20 cellular contexts compared by ENCODE assay signal in the genomic region with DNA sequence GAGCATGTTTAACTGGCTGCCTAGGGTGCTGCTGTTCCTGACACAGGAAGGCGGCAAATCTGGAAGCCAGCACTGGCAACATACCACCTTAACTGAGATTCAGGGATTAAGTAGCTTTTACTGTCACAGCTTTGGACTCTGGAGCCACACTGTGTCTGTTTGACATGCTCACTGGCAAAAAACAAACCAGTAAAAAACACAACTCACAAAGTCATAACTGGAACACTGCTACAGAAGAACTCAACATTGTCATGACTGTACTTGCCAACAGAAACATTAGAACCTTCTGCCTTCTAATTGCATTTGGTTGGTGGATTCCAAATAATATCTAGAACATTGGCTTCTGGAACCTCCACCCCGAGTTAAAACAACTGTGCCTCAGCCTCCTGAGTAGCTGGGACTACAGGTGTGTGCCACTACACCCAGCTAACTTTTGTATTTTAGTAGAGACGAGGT.
A peak's percentile ranks its signal among the peaks of the same experiment; 100 is the strongest.
DNase-seq lines count a peak whose midpoint lies in the region; ATAC-seq, FAIRE-seq and TF ChIP-seq lines count a peak whose summit lies in the region.
"Had no signal": no experiment of that assay in that cellular context is flagged by ENCODE, and none has a peak within 500 bp of the region (broad histone marks: within the 10 kb centered on the region; RNA-seq: fewer than 3 reads in every experiment).

No MANE protein-coding gene starts in this region.

- H3K4me1 ChIP-seq in HepG2 (ENCODE audit: insufficient read depth, low read length) (peaks cover 39% of the 10 kb centered on the region), right lobe of liver (peaks cover 0 to 14% (median 3%) of the 10 kb centered on the region in 4 donors)
- H3K4me1 ChIP-seq: A549; BLaER1 treated with 17β-estradiol and CSF1 and Interleukin-3, amounts not matched to agents 10 nM and 100 nM had no signal

- no peak overlapping the region for H2AFZ ChIP-seq in HepG2 (ENCODE audit: low read length)

- TF ChIP-seq POLR2A in HepG2 (IDR thresholded peaks at IDR 0.05; ENCODE audit: insufficient read depth in 1 of 2, low read depth in 2 of 2, low read length in 2 of 2) (no peak), right lobe of liver (IDR thresholded peaks at IDR 0.05) (no peak)

- DNase-seq in HepG2 (ENCODE audit: low spot score) (peak; percentile 35), right lobe of liver (no peak), NCI-H2081 treated with DMSO at 0.1 percent for 48 hours (lab: John Stamatoyannopoulos, UW) (no peak)
- DNase-seq: AML-193; Caco-2; Calu3; CD4-positive, alpha-beta T cell; CD8-positive, alpha-beta T cell; DMS79 treated with DMSO at 0.1 percent for 48 hours; GF-D8 had no signal

- H3K36me3 ChIP-seq in HepG2 (replicated peaks in 1 of 2; ENCODE audit: control insufficient read depth in 1 of 2, insufficient read depth in 2 of 2, low read length in 2 of 2) = peaks cover 5 to 11% of the 10 kb centered on the region in 2 experiments; a peak in 2 of 5 replicates
- no peaks in the 10 kb centered on the region for H3K36me3 ChIP-seq in right lobe of liver
- H3K36me3 ChIP-seq: BLaER1 treated with 17β-estradiol and CSF1 and Interleukin-3, amounts not matched to agents 10 nM and 100 nM had no signal

- H3K9ac ChIP-seq in HepG2 (ENCODE audit: insufficient read depth, low read depth, low read length) = no peak overlapping the region
- H3K9ac ChIP-seq: BLaER1 treated with 17β-estradiol and CSF1 and Interleukin-3, amounts not matched to agents 10 nM and 100 nM had no signal

- peak; percentile 10 for ATAC-seq in HepG2
- no peak for ATAC-seq in right lobe of liver
- ATAC-seq in esophagus mucosa = peak; percentile 50
- no peak for ATAC-seq in GM19324 (IDR thresholded peaks at IDR 0.05; ENCODE audit: low FRiP score, unreplicated experiment)
- ATAC-seq: A549; CD8-positive, alpha-beta T cell had no signal

- POLR2A ChIA-PET in HepG2 (lab: Yijun Ruan, JAX) = interaction anchor here (0.8 to 4.5 kb wide), 3 partner anchors 153 to 162 kb away, joined by 3 to 83 read pairs (median 6); no protein-coding TSS in a partner anchor

- BruUV-seq in HepG2 (replicated peaks; lab: Mats Ljungman, UMichigan) = no TSS peak

- H3K27me3 ChIP-seq in HepG2 (ENCODE audit: control insufficient read depth in 1 of 2, insufficient read depth in 2 of 2, low read length in 2 of 2) = no peaks in the 10 kb centered on the region
- no peaks in the 10 kb centered on the region for H3K27me3 ChIP-seq in right lobe of liver
- H3K27me3 ChIP-seq: BLaER1 treated with 17β-estradiol and CSF1 and Interleukin-3, amounts not matched to agents 10 nM and 100 nM had no signal

- 95% methylated on average over 3 of the region's 3 CpGs for WGBS in HepG2 (ENCODE audit: low lambda C conversion rate)
- 81% methylated on average over 3 of the region's 3 CpGs for WGBS in right lobe of liver (ENCODE audit: insufficient coverage, low coverage, low lambda C conversion rate, missing lambda C conversion rate)

- FAIRE-seq in HepG2 (lab: Jason Lieb, UNC) = no peak
- FAIRE-seq: A549, D721Med, G401.6, GM12891, GM19239 had no signal

- peak; percentile 17; the same call in 1 of the 2 replicates for TF ChIP-seq CTCF in HepG2 (CRISPR knock-in tag; IDR thresholded peaks at IDR 0.05)
- no peak for TF ChIP-seq CTCF in right lobe of liver (IDR thresholded peaks at IDR 0.05)

- H3K27ac ChIP-seq in HepG2 (ENCODE audit: extremely low read length, insufficient read depth, low read length) (peak overlapping the region; percentile 7), right lobe of liver (no peak overlapping the region)
- H3K27ac ChIP-seq: 22Rv1; A549; BLaER1 treated with 17β-estradiol and CSF1 and Interleukin-3, amounts not matched to agents 10 nM and 100 nM; C4-2B had no signal

- H3K4me2 ChIP-seq in HepG2 (ENCODE audit: low read depth, low read length) = no peak overlapping the region
- H3K4me2 ChIP-seq: A549; BLaER1 treated with 17β-estradiol and CSF1 and Interleukin-3, amounts not matched to agents 10 nM and 100 nM had no signal

- in situ Hi-C loops in HepG2 (cut with HindIII; ENCODE audit: extremely low pct_ligation_motif_present, low pct_unique_long_range_greater_than_20kb) = loop anchor here (25.0 kb wide), 1 partner anchor 299 kb away; no protein-coding TSS in a partner anchor

- no peak for TF ChIP-seq RAD21 in HepG2 (CRISPR knock-in tag; IDR thresholded peaks at IDR 0.05)

- H4K20me1 ChIP-seq in HepG2 (ENCODE audit: insufficient read depth, low read length) = no peaks in the 10 kb centered on the region
- H4K20me1 ChIP-seq: BLaER1 treated with 17β-estradiol and CSF1 and Interleukin-3, amounts not matched to agents 10 nM and 100 nM had no signal

- TF ChIP-seq EP300 in HepG2 (IDR thresholded peaks at IDR 0.05; ENCODE audit: low read depth in 2 of 2, low read length in 2 of 2) (no peak), HepG2 (CRISPR knock-in tag; IDR thresholded peaks at IDR 0.05; ENCODE audit: borderline replicate concordance) (no peak)

- CTCF ChIA-PET in HepG2 (lab: Yijun Ruan, JAX; ENCODE audit: low intra/inter-chr PET ratio, low total read pairs) = interaction anchor here (10.3 kb wide), 1 partner anchor 162 kb away, joined by 213 read pairs; no protein-coding TSS in a partner anchor

- H3K9me3 ChIP-seq in HepG2 (ENCODE audit: low read length) = no peaks in the 10 kb centered on the region; the same call in 1 of the 2 replicates
- no peaks in the 10 kb centered on the region for H3K9me3 ChIP-seq in right lobe of liver
- H3K9me3 ChIP-seq: A549, Caco-2 had no signal

- intact Hi-C loops in HepG2 (cut with micrococcal nuclease; ENCODE audit: unreplicated experiment) (no loop called here), right lobe of liver (cut with DNase I) (loop anchor here in 1 of 2 donors (10.0 kb wide), 1 partner anchor 162 kb away; no protein-coding TSS in a partner anchor)

- H3K79me2 ChIP-seq in HepG2 (ENCODE audit: insufficient read depth, low read length) = no peaks in the 10 kb centered on the region

- no peak overlapping the region for H3K4me3 ChIP-seq in HepG2 (replicated peaks in 1 of 3; ENCODE audit: insufficient read depth in 1 of 3, low read depth in 2 of 3, low read length in 3 of 3)
- no peak overlapping the region for H3K4me3 ChIP-seq in right lobe of liver
- H3K4me3 ChIP-seq: A549; BLaER1 treated with 17β-estradiol and CSF1 and Interleukin-3, amounts not matched to agents 10 nM and 100 nM had no signal

TF ChIP-seq in HepG2, 621 proteins besides CTCF, POLR2A, EP300 and RAD21 (continues in another document):
- no peak for TF ChIP-seq U2AF2 (IDR thresholded peaks at IDR 0.05; ENCODE audit: low read depth, low read length)
- no peak for TF ChIP-seq ZNF10 (CRISPR knock-in tag; IDR thresholded peaks at IDR 0.05; ENCODE audit: borderline replicate concordance, low read depth)
- TF ChIP-seq ZNF552 (CRISPR knock-in tag; IDR thresholded peaks at IDR 0.05; ENCODE audit: borderline replicate concordance) = peak; percentile 52; the same call in 1 of the 2 replicates
- 0 out of 2 replicates have a peak, but pooled peaks have one; percentile 41 for TF ChIP-seq ZNF292 (CRISPR knock-in tag; IDR thresholded peaks at IDR 0.05; ENCODE audit: borderline replicate concordance, low read depth)
- 0 out of 2 replicates have a peak, but pooled peaks have one; percentile 27 for TF ChIP-seq ZBTB26 (CRISPR knock-in tag; IDR thresholded peaks at IDR 0.05; ENCODE audit: borderline replicate concordance)
- no peak for TF ChIP-seq MLLT10 (CRISPR knock-in tag; IDR thresholded peaks at IDR 0.05)
- TF ChIP-seq ZNF563 (CRISPR knock-in tag; IDR thresholded peaks at IDR 0.05) = 0 out of 2 replicates have a peak, but pooled peaks have one; percentile 45
- TF ChIP-seq ZNF703 (CRISPR knock-in tag; IDR thresholded peaks at IDR 0.05; ENCODE audit: borderline replicate concordance) = 0 out of 2 replicates have a peak, but pooled peaks have one; percentile 28
- TF ChIP-seq, protein P1, sequence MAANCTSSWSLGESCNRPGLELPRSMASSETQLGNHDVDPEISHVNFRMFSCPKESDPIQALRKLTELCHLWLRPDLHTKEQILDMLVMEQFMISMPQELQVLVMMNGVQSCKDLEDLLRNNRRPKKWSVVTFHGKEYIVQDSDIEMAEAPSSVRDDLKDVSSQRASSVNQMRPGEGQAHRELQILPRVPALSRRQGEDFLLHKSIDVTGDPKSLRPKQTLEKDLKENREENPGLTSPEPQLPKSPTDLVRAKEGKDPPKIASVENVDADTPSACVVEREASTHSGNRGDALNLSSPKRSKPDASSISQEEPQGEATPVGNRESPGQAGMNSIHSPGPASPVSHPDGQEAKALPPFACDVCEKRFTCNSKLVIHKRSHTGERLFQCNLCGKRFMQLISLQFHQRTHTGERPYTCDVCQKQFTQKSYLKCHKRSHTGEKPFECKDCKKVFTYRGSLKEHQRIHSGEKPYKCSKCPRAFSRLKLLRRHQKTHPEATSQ (CRISPR knock-in tag; IDR thresholded peaks at IDR 0.05; ENCODE audit: borderline replicate concordance) = 0 out of 2 replicates have a peak, but pooled peaks have one; percentile 10

Comparison
In these comparisons a context has a peak if more than half of its experiments do, and no peak if none do; other contexts are left out.
1. ATAC-seq: peak in HepG2 (single experiment) and esophagus mucosa (single experiment); none in right lobe of liver (0 of 4) and GM19324 (single experiment).